In the genomic region with DNA sequence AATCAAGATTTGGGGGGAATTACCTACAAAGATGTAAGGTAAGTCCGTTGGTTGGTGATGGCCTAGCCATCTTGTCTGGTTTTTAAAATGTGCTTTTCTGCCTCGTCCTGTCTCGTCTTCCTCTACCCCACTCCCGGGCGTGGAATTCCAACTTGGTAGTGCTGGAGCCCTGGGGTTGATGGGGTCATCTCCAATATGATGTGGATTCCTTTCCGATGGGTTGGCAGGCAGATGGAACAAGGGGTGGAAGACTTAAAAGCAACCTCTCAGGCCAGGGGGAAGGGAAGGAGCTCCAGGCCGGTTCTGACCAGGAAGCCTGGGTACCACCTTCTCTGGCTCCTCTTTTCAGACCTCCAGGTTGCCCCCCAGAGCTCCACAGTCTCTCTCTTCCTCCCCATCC, we compare ENCODE assay signal across 19 cellular contexts. TPM values are rescaled to one million over a fixed set of nuclear protein-coding genes. Genes with fewer than 3 reads are reported as not detected.
A peak's percentile ranks its signal among the peaks of the same experiment; 100 is the strongest.
DNase-seq lines count a peak whose midpoint lies in the region; ATAC-seq, FAIRE-seq and TF ChIP-seq lines count a peak whose summit lies in the region.
"Had no signal": no experiment of that assay in that cellular context is flagged by ENCODE, and none has a peak within 500 bp of the region (broad histone marks: within the 10 kb centered on the region; RNA-seq: fewer than 3 reads in every experiment).

No MANE protein-coding gene starts in this region.

- no peak for ATAC-seq in upper lobe of right lung
- ATAC-seq: activated CD8-positive, alpha-beta T cell treated with anti-CD3 and anti-CD28 coated beads, Interleukin-2, amount 10 ng/mL, durations not matched to agents 7 days and 5 days; activated T-cell treated with anti-CD3 and anti-CD28 coated beads, Interleukin-2, amount 50 U/mL, for 72 hours had no signal

- H3K4me3 ChIP-seq in WI38 (ENCODE audit: low read depth, low read length) (peak overlapping the region; percentile 57), esophagus squamous epithelium (peak overlapping the region in 1 of 4 donors; percentile 44), upper lobe of right lung (no peak overlapping the region)
- H3K4me3 ChIP-seq: right lobe of liver, tibial artery had no signal

- H3K4me1 Mint-ChIP-seq in nephron, result peaks cover 78% of the 10 kb centered on the region

- no peak for DNase-seq in esophagus squamous epithelium (lab: John Stamatoyannopoulos, UW)
- DNase-seq in upper lobe of right lung, result no peak
- no peak for DNase-seq in HuH-7 (ENCODE audit: low spot score)
- no peak for DNase-seq in D721Med (ENCODE audit: insufficient read length, low spot score)
- DNase-seq in NCI-H1417 treated with DMSO at 0.1 percent for 48 hours (lab: John Stamatoyannopoulos, UW), result no peak
- DNase-seq: activated CD8-positive, alpha-beta T cell treated with anti-CD3 and anti-CD28 coated beads, Interleukin-2, amount 10 ng/mL, durations not matched to agents 7 days and 5 days; activated naive CD8-positive, alpha-beta T cell treated with anti-CD3 and anti-CD28 coated beads, Interleukin-2, amount 10 ng/mL, durations not matched to agents 7 days and 5 days; activated T-cell treated with anti-CD3 and anti-CD28 coated beads, Interleukin-2, amount 50 U/mL, for 72 hours; mesendoderm; NCI-H1417; right lobe of liver; RPMI8226; stimulated activated CD4-positive, alpha-beta T cell treated with anti-CD3 and anti-CD28 coated beads, Interleukin-4, amount 100 ng/mL, for 24 hours; stimulated activated CD8-positive, alpha-beta memory T cell treated with anti-CD3 and anti-CD28 coated beads, Interleukin-4, amount 100 ng/mL, for 48 hours; tibial artery had no signal

- intact Hi-C loops in esophagus squamous epithelium (cut with DNase I), result no loop called here
- intact Hi-C loops in upper lobe of right lung (cut with DNase I), result no loop called here

- FAIRE-seq in D721Med (lab: Jason Lieb, UNC), result no peak

- H3K27me3 Mint-ChIP-seq in nephron (ENCODE audit: low read depth), result no peaks in the 10 kb centered on the region

- peak overlapping the region; percentile 99 to 100 (median 99) for H3K27ac Mint-ChIP-seq in nephron
- H3K27ac Mint-ChIP-seq: activated CD8-positive, alpha-beta T cell treated with anti-CD3 and anti-CD28 coated beads, Interleukin-2, amount 10 ng/mL, durations not matched to agents 7 days and 5 days; activated naive CD8-positive, alpha-beta T cell treated with anti-CD3 and anti-CD28 coated beads, Interleukin-2, amount 10 ng/mL, durations not matched to agents 7 days and 5 days; activated T-cell treated with anti-CD3 and anti-CD28 coated beads, Interleukin-2, amount 50 U/mL, for 72 hours had no signal

- H3K36me3 ChIP-seq in esophagus squamous epithelium (peaks cover 0 to 25% (median 6%) of the 10 kb centered on the region in 3 donors), upper lobe of right lung (no peaks in the 10 kb centered on the region)
- H3K36me3 ChIP-seq: neutrophil, right lobe of liver, tibial artery had no signal

- peaks cover 40% of the 10 kb centered on the region for H3K36me3 Mint-ChIP-seq in nephron (ENCODE audit: low read depth)

- 64 to 74% methylated on average over 7 of the region's 7 CpGs for WGBS in esophagus squamous epithelium, 2 donors

- H3K4me3 Mint-ChIP-seq in nephron, result peak overlapping the region; percentile 47 to 62 (median 54)
- H3K4me3 Mint-ChIP-seq: activated CD8-positive, alpha-beta T cell treated with anti-CD3 and anti-CD28 coated beads, Interleukin-2, amount 10 ng/mL, durations not matched to agents 7 days and 5 days; activated naive CD8-positive, alpha-beta T cell treated with anti-CD3 and anti-CD28 coated beads, Interleukin-2, amount 10 ng/mL, durations not matched to agents 7 days and 5 days; activated T-cell treated with anti-CD3 and anti-CD28 coated beads, Interleukin-2, amount 50 U/mL, for 72 hours had no signal

- H3K4me1 ChIP-seq in esophagus squamous epithelium, result peaks cover 4 to 100% (median 59%) of the 10 kb centered on the region in 3 donors
- peaks cover 8% of the 10 kb centered on the region for H3K4me1 ChIP-seq in upper lobe of right lung

- H3K27me3 ChIP-seq in esophagus squamous epithelium, result peaks cover 0 to 76% (median 0%) of the 10 kb centered on the region in 4 donors
- H3K27me3 ChIP-seq in upper lobe of right lung, result peaks cover 52% of the 10 kb centered on the region
- H3K27me3 ChIP-seq: right lobe of liver, tibial artery had no signal

- no peak for TF ChIP-seq POLR2A in esophagus squamous epithelium (IDR thresholded peaks at IDR 0.05)

- no peaks in the 10 kb centered on the region for H3K9me3 Mint-ChIP-seq in nephron
- H3K9me3 Mint-ChIP-seq: activated naive CD8-positive, alpha-beta T cell treated with anti-CD3 and anti-CD28 coated beads, Interleukin-2, amount 10 ng/mL, durations not matched to agents 7 days and 5 days; activated T-cell treated with anti-CD3 and anti-CD28 coated beads, Interleukin-2, amount 50 U/mL, for 72 hours had no signal

- peak overlapping the region; percentile 86 to 95 (median 92) for H3K27ac ChIP-seq in esophagus squamous epithelium
- H3K27ac ChIP-seq in upper lobe of right lung, result peak overlapping the region; percentile 66
- H3K27ac ChIP-seq: C4-2B, neutrophil, right lobe of liver, tibial artery had no signal

- TF ChIP-seq CTCF in WI38 (IDR thresholded peaks at IDR 0.05; ENCODE audit: low read depth, low read length) (no peak), esophagus squamous epithelium (IDR thresholded peaks at IDR 0.05) (no peak), nephron (IDR thresholded peaks at IDR 0.05; ENCODE audit: unreplicated experiment in 3 of 3) (no peak), upper lobe of right lung (IDR thresholded peaks at IDR 0.05) (no peak), D721Med (IDR thresholded peaks at IDR 0.05; ENCODE audit: insufficient read depth, missing control alignments) (no peak)

- no peaks in the 10 kb centered on the region for H3K9me3 ChIP-seq in esophagus squamous epithelium
- no peaks in the 10 kb centered on the region for H3K9me3 ChIP-seq in upper lobe of right lung
- H3K9me3 ChIP-seq: neutrophil, right lobe of liver, tibial artery had no signal

RNA-seq across cellular contexts. Expression of a gene that starts 5.0 kb away (rescaled TPM):
- 10 to 100 TPM in 3 of 4 donors, 1 to 10 TPM in 1; 9.2 to 24.2 (median 17.1) TPM for total RNA-seq in esophagus squamous epithelium
- total RNA-seq in upper lobe of right lung, result 11.0 TPM

RNA-seq across cellular contexts. Expression of a gene that starts 19.1 kb away (rescaled TPM):
- total RNA-seq in esophagus squamous epithelium (under 1 TPM in 1 of 4 donors, not detected in 3; 0.19 TPM), upper lobe of right lung (not detected)
- total RNA-seq: activated CD8-positive, alpha-beta T cell treated with anti-CD3 and anti-CD28 coated beads, Interleukin-2, amount 10 ng/mL, durations not matched to agents 7 days and 5 days; activated naive CD8-positive, alpha-beta T cell treated with anti-CD3 and anti-CD28 coated beads, Interleukin-2, amount 10 ng/mL, durations not matched to agents 7 days and 5 days; activated T-cell treated with anti-CD3 and anti-CD28 coated beads, Interleukin-2, amount 50 U/mL, for 72 hours; right lobe of liver had no signal

RNA-seq across cellular contexts. Expression of a gene that starts 28.2 kb away (rescaled TPM):
- total RNA-seq in esophagus squamous epithelium, result 1 to 10 TPM in 3 of 4 donors, under 1 TPM in 1; 0.27 to 2.9 (median 1.8) TPM
- 4.9 TPM for total RNA-seq in upper lobe of right lung

RNA-seq across cellular contexts. Expression of a gene that starts 40.1 kb away (rescaled TPM):
- total RNA-seq in esophagus squamous epithelium (10 to 100 TPM in 1 of 4 donors, 1 to 10 TPM in 3; 2.5 to 11.1 (median 5.8) TPM), upper lobe of right lung (13.3 TPM)

RNA-seq across cellular contexts. Expression of a gene that starts 43.7 kb away (rescaled TPM):
- not detected for total RNA-seq in esophagus squamous epithelium
- total RNA-seq in upper lobe of right lung, result 4.4 TPM
- total RNA-seq: activated CD8-positive, alpha-beta T cell treated with anti-CD3 and anti-CD28 coated beads, Interleukin-2, amount 10 ng/mL, durations not matched to agents 7 days and 5 days; activated naive CD8-positive, alpha-beta T cell treated with anti-CD3 and anti-CD28 coated beads, Interleukin-2, amount 10 ng/mL, durations not matched to agents 7 days and 5 days; activated T-cell treated with anti-CD3 and anti-CD28 coated beads, Interleukin-2, amount 50 U/mL, for 72 hours had no signal
